23 cellular contexts compared by ENCODE assay signal in the genomic region with DNA sequence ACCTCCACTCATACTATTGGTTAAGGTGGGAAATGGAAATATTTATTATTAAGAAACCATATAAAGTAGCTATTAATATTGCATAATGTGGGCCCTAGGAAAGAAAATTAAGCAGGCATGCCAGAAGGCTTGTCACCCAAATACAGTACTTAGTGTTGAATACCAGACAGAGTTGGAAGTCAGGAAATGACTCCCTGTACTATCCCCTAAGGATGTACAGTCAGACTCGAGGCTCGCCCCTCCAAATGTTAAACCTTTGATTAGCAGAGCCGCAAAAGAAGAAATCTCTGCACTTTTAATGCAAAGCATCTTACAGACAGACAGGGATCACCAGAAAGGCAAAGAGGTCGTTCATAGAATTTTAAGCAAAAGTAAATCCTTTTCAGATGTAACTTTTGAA.
"Had no signal": no experiment of that assay in that cellular context is flagged by ENCODE, and none has a peak within 500 bp of the region (broad histone marks: within the 10 kb centered on the region; RNA-seq: fewer than 3 reads in every experiment).

No MANE protein-coding gene starts in this region.

- H3K4me2 ChIP-seq: smooth muscle cell had no signal

- H3K9me3 ChIP-seq: esophagus squamous epithelium, gastrocnemius medialis, neutrophil, right lobe of liver, suprapubic skin had no signal

- H3K9ac ChIP-seq: parathyroid adenoma had no signal

- DNase-seq: cortex of kidney; effector memory CD8-positive, alpha-beta T cell; erythroblast; esophagus squamous epithelium; gastrocnemius medialis; head of caudate nucleus; right lobe of liver; stimulated activated CD4-positive, alpha-beta T cell treated with anti-CD3 and anti-CD28 coated beads, Interleukin-12 subunit alpha, Interleukin-12 subunit beta, amount 100 ng/mL, for 4 hours; stimulated activated CD4-positive, alpha-beta T cell treated with anti-CD3 and anti-CD28 coated beads, Interleukin-1b, Interleukin-23, amount 100 ng/mL, for 48 hours; stimulated activated CD4-positive, alpha-beta T cell treated with anti-CD3 and anti-CD28 coated beads, Interleukin-4, amount 100 ng/mL, for 1 hour; stimulated activated CD8-positive, alpha-beta memory T cell treated with anti-CD3 and anti-CD28 coated beads, Interleukin-4, amount 100 ng/mL, for 48 hours; stimulated activated naive CD4-positive, alpha-beta T cell; stimulated activated naive CD8-positive, alpha-beta T cell treated with anti-CD3 and anti-CD28 coated beads, Interleukin-15, amount 100 ng/mL, for 72 hours; trophoblast cell had no signal

- H3K36me3 ChIP-seq: esophagus squamous epithelium, gastrocnemius medialis, neutrophil, right lobe of liver, suprapubic skin had no signal

- H3K79me2 ChIP-seq: parathyroid adenoma had no signal

- ATAC-seq: effector memory CD8-positive, alpha-beta T cell; gastrocnemius medialis; left lobe of liver; natural killer cell treated with Interleukin-12 subunit alpha and Interleukin-12 subunit beta and Interleukin-15 and Interleukin-18, amount 100 ng/mL, for 72 hours; right lobe of liver; stimulated activated naive CD8-positive, alpha-beta T cell treated with anti-CD3 and anti-CD28 coated beads, Interleukin-15, amount 100 ng/mL, for 72 hours had no signal

- H3K4me3 ChIP-seq: esophagus squamous epithelium, gastrocnemius medialis, lung, right lobe of liver, smooth muscle cell, suprapubic skin had no signal

- H2AFZ ChIP-seq: parathyroid adenoma had no signal

- H3K4me1 ChIP-seq: parathyroid adenoma had no signal

- H3K27me3 ChIP-seq: gastrocnemius medialis, neutrophil, right lobe of liver, suprapubic skin had no signal

- FAIRE-seq: endometrium, keratinocyte had no signal

- H3K27ac ChIP-seq: esophagus squamous epithelium, gastrocnemius medialis, neutrophil, parathyroid adenoma, right lobe of liver, suprapubic skin had no signal
